Comparison of ENCODE assay signal across 8 cellular contexts in genomic region chr11:128365044-128365443, GRCh38.
DNase-seq lines count a peak whose midpoint lies in the region; ATAC-seq, FAIRE-seq and TF ChIP-seq lines count a peak whose summit lies in the region.
"Had no signal": no experiment of that assay in that cellular context is flagged by ENCODE, and none has a peak within 500 bp of the region (broad histone marks: within the 10 kb centered on the region; RNA-seq: fewer than 3 reads in every experiment).

No MANE protein-coding gene starts in this region.

- no peak for ATAC-seq in naive thymus-derived CD4-positive, alpha-beta T cell
- ATAC-seq in HG03175 (IDR thresholded peaks at IDR 0.05; ENCODE audit: unreplicated experiment) (no peak), GM21381 (IDR thresholded peaks at IDR 0.05; ENCODE audit: unreplicated experiment) (no peak)

- no peak for TF ChIP-seq POLR2A in GM12892 (IDR thresholded peaks at IDR 0.05; ENCODE audit: low read depth, low read length)

- peaks cover 0 to 6% (median 0%) of the 10 kb centered on the region in 5 donors for H3K36me3 Mint-ChIP-seq in naive thymus-derived CD4-positive, alpha-beta T cell

- POLR2A ChIA-PET in naive thymus-derived CD4-positive, alpha-beta T cell (lab: Charles Lee) = interaction anchor here (0.6 to 5.2 kb wide), 3 partner anchors 13 to 141 kb away, joined by 3 to 27 read pairs (median 3); no protein-coding TSS in a partner anchor

- no peaks in the 10 kb centered on the region for H3K4me1 ChIP-seq in naive thymus-derived CD4-positive, alpha-beta T cell (ENCODE audit: control insufficient read depth in 2 of 2, insufficient read depth in 2 of 2, low read length in 2 of 2)

- H3K4me3 Mint-ChIP-seq in naive thymus-derived CD4-positive, alpha-beta T cell = no peak overlapping the region

- H3K27ac Mint-ChIP-seq in naive thymus-derived CD4-positive, alpha-beta T cell = peak overlapping the region in 2 of 9 donors; percentile 40 to 85

- H3K9me3 ChIP-seq in naive thymus-derived CD4-positive, alpha-beta T cell (ENCODE audit: control insufficient read depth in 2 of 3, low read length in 3 of 3) = no peaks in the 10 kb centered on the region

- no peaks in the 10 kb centered on the region for H3K27me3 ChIP-seq in naive thymus-derived CD4-positive, alpha-beta T cell (ENCODE audit: control insufficient read depth in 2 of 2, insufficient read depth in 2 of 2, low read length in 2 of 2)

- CTCF ChIA-PET in naive thymus-derived CD4-positive, alpha-beta T cell (lab: Charles Lee) = no interaction called here

- H3K4me3 ChIP-seq in naive thymus-derived CD4-positive, alpha-beta T cell (ENCODE audit: low read length) = no peak overlapping the region

- H3K9me3 Mint-ChIP-seq in naive thymus-derived CD4-positive, alpha-beta T cell = peaks cover 0 to 12% (median 0%) of the 10 kb centered on the region in 11 donors

- no peaks in the 10 kb centered on the region for H3K36me3 ChIP-seq in naive thymus-derived CD4-positive, alpha-beta T cell (ENCODE audit: control insufficient read depth in 2 of 3, insufficient read depth in 3 of 3, low read length in 3 of 3)

- no peak for DNase-seq in GM12892 (ENCODE audit: insufficient read length)
- DNase-seq in NCI-H226 = peak; percentile 45
- peak; percentile 51 for DNase-seq in dedifferentiated amniotic fluid mesenchymal stem cell (ENCODE audit: extremely low spot score)
- peak in 5 of 9 donors; percentile 17 to 48 (median 45) for DNase-seq in naive thymus-derived CD4-positive, alpha-beta T cell
- no peak for DNase-seq in 8988T
- DNase-seq: NCI-H1092 had no signal

- H3K4me1 Mint-ChIP-seq in naive thymus-derived CD4-positive, alpha-beta T cell = peaks cover 8 to 47% (median 37%) of the 10 kb centered on the region in 7 donors

- no peak overlapping the region for H3K27ac ChIP-seq in naive thymus-derived CD4-positive, alpha-beta T cell (ENCODE audit: low read depth, low read length)

- H3K27me3 Mint-ChIP-seq in naive thymus-derived CD4-positive, alpha-beta T cell = peaks cover 0 to 5% (median 0%) of the 10 kb centered on the region in 5 donors

- FAIRE-seq in GM12892 (lab: Jason Lieb, UNC) = peak; percentile 90

- intact Hi-C loops in naive thymus-derived CD4-positive, alpha-beta T cell (cut with micrococcal nuclease) = loop anchor here in 1 of 2 donors (1.0 to 5.0 kb wide), 3 partner anchors 14 to 33 kb away; no protein-coding TSS in a partner anchor

Comparison
In these comparisons a context has a peak if more than half of its experiments do, and no peak if none do; other contexts are left out.
1. DNase-seq: peak in NCI-H226 (single experiment), dedifferentiated amniotic fluid mesenchymal stem cell (single experiment) and naive thymus-derived CD4-positive, alpha-beta T cell (5 of 9); none in GM12892 (single experiment) and 8988T (single experiment).